22 cellular contexts compared by ENCODE assay signal in genomic region chr14:100787659-100788058, GRCh38. TPM values are rescaled to one million over a fixed set of nuclear protein-coding genes. Genes with fewer than 3 reads are reported as not detected.
"Had no signal": no experiment of that assay in that cellular context is flagged by ENCODE, and none has a peak within 500 bp of the region (broad histone marks: within the 10 kb centered on the region; RNA-seq: fewer than 3 reads in every experiment).

No MANE protein-coding gene starts in this region.

- H3K36me3 Mint-ChIP-seq: naive thymus-derived CD8-positive, alpha-beta T cell; stimulated activated effector memory CD8-positive, alpha-beta T cell treated with anti-CD3 and anti-CD28 coated beads, Interleukin-12 subunit alpha, Interleukin-12 subunit beta, amount 100 ng/mL, for 72 hours had no signal

- H3K27ac Mint-ChIP-seq: naive thymus-derived CD8-positive, alpha-beta T cell; stimulated activated effector memory CD8-positive, alpha-beta T cell treated with anti-CD3 and anti-CD28 coated beads, Interleukin-12 subunit alpha, Interleukin-12 subunit beta, amount 100 ng/mL, for 72 hours had no signal

- ATAC-seq: gastrocnemius medialis; left colon; naive thymus-derived CD8-positive, alpha-beta T cell; stimulated activated effector memory CD8-positive, alpha-beta T cell treated with anti-CD3 and anti-CD28 coated beads, Interleukin-12 subunit alpha, Interleukin-12 subunit beta, amount 100 ng/mL, for 72 hours had no signal

- H3K9me3 Mint-ChIP-seq: naive thymus-derived CD8-positive, alpha-beta T cell; stimulated activated effector memory CD8-positive, alpha-beta T cell treated with anti-CD3 and anti-CD28 coated beads, Interleukin-12 subunit alpha, Interleukin-12 subunit beta, amount 100 ng/mL, for 72 hours had no signal

- H3K4me1 Mint-ChIP-seq: stimulated activated effector memory CD8-positive, alpha-beta T cell treated with anti-CD3 and anti-CD28 coated beads, Interleukin-12 subunit alpha, Interleukin-12 subunit beta, amount 100 ng/mL, for 72 hours had no signal

- H3K4me3 Mint-ChIP-seq: naive thymus-derived CD8-positive, alpha-beta T cell; stimulated activated effector memory CD8-positive, alpha-beta T cell treated with anti-CD3 and anti-CD28 coated beads, Interleukin-12 subunit alpha, Interleukin-12 subunit beta, amount 100 ng/mL, for 72 hours had no signal

- DNase-seq: cerebellar nuclear complex; dorsolateral prefrontal cortex; effector CD4-positive, alpha-beta T cell; gastrocnemius medialis; head of caudate nucleus; left colon; left ventricle myocardium inferior; mammary epithelial cell; mesendoderm; midbrain; naive thymus-derived CD8-positive, alpha-beta T cell; occipital lobe; pancreas; sigmoid colon; stimulated activated CD4-positive, alpha-beta T cell treated with anti-CD3 and anti-CD28 coated beads, Interleukin-2, amount 100 ng/mL, for 24 hours; stimulated activated CD4-positive, alpha-beta T cell treated with anti-CD3 and anti-CD28 coated beads, Interleukin-4, amount 100 ng/mL, for 24 hours; stimulated activated naive CD4-positive, alpha-beta T cell treated with Interleukin-2 at 50 U/mL for 16 hours; stomach; thyroid gland; trophoblast cell had no signal

RNA-seq across cellular contexts. Expression of gene MEG3, which starts 38.3 kb away (rescaled TPM):
- total RNA-seq: hepatocyte; naive thymus-derived CD8-positive, alpha-beta T cell had no signal
